In the genomic region with DNA sequence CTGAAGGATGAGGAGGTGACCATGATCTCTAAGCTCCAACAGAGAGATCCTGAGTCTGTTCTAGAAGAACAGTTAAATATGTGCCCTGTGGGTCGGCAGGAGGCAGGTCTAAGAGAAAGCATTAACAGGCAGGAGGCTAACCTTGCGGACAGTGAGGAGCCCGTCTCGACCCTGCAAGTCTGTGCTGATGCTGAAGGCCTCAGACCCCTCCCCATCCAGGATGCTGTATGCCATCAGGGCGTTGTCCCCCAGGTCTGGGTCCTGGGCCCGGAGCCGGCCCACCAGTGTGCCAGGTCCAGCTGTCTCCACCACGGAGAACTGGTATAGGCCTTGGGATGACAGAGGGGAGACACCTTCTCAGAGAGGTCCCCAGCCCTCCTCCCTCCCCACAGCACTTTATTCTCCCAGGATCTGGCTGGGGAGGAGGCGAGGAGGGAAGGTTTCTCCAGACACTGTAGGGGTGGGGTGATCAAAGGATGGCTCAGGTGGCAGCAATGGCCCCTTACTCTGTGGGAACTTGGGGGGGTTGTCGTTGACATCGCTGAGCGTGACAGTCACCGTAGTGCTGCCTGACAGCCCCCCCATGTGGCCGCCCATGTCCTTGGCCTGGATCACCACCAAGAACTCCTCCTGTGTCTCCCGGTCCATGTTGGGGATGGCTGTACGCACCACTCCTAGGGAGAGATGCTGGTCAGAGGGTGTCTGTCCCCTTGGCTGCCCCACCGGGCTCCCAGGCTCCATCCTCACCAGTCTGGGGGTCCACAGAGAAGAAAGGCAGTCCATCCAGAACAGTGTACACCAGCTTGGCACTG, we compare ENCODE assay signal across 1 cellular context.
TF ChIP-seq lines count a peak whose summit lies in the region.

No MANE protein-coding gene starts in this region.

TF ChIP-seq in HepG2, 621 proteins besides CTCF, POLR2A, EP300 and RAD21 (continued from another document and continues in another):
- TF ChIP-seq, protein P1, sequence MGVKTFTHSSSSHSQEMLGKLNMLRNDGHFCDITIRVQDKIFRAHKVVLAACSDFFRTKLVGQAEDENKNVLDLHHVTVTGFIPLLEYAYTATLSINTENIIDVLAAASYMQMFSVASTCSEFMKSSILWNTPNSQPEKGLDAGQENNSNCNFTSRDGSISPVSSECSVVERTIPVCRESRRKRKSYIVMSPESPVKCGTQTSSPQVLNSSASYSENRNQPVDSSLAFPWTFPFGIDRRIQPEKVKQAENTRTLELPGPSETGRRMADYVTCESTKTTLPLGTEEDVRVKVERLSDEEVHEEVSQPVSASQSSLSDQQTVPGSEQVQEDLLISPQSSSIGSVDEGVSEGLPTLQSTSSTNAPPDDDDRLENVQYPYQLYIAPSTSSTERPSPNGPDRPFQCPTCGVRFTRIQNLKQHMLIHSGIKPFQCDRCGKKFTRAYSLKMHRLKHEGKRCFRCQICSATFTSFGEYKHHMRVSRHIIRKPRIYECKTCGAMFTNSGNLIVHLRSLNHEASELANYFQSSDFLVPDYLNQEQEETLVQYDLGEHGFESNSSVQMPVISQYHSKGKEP (CRISPR knock-in tag; IDR thresholded peaks at IDR 0.05): no peak
- TF ChIP-seq MYC (CRISPR knock-in tag; IDR thresholded peaks at IDR 0.05; ENCODE audit: borderline replicate concordance): peak; percentile 23; the same call in 1 of the 2 replicates
- no peak for TF ChIP-seq RFXANK (CRISPR knock-in tag; IDR thresholded peaks at IDR 0.05)
- 0 out of 2 replicates have a peak, but pooled peaks have one; percentile 37 for TF ChIP-seq ZNF280D (CRISPR knock-in tag; IDR thresholded peaks at IDR 0.05)
- TF ChIP-seq JUN (CRISPR knock-in tag; IDR thresholded peaks at IDR 0.05): no peak
- 0 out of 2 replicates have a peak, but pooled peaks have one; percentile 38 for TF ChIP-seq ZNF710 (CRISPR knock-in tag; IDR thresholded peaks at IDR 0.05; ENCODE audit: borderline replicate concordance)
- no peak for TF ChIP-seq POLR2AphosphoS5 (IDR thresholded peaks at IDR 0.05; ENCODE audit: low read depth, low read length)
- TF ChIP-seq ZNF768 (CRISPR knock-in tag; IDR thresholded peaks at IDR 0.05): peak; percentile 11; the same call in 1 of the 2 replicates
- peak; percentile 58 for TF ChIP-seq PATZ1 (CRISPR knock-in tag; IDR thresholded peaks at IDR 0.05)
- TF ChIP-seq MLLT10 (CRISPR knock-in tag; IDR thresholded peaks at IDR 0.05): no peak
- TF ChIP-seq ZNF12 (CRISPR knock-in tag; IDR thresholded peaks at IDR 0.05): no peak
- TF ChIP-seq ZNF570 (CRISPR knock-in tag; IDR thresholded peaks at IDR 0.05; ENCODE audit: borderline replicate concordance): no peak
- peak; percentile 30; the same call in 1 of the 2 replicates for TF ChIP-seq ZFP91 (CRISPR knock-in tag; IDR thresholded peaks at IDR 0.05; ENCODE audit: borderline replicate concordance)
- peak; percentile 32; the same call in 1 of the 2 replicates for TF ChIP-seq ZNF574 (CRISPR knock-in tag; IDR thresholded peaks at IDR 0.05)
- no peak for TF ChIP-seq U2AF2 (IDR thresholded peaks at IDR 0.05; ENCODE audit: low read depth, low read length)
- peak; percentile 29; the same call in 1 of the 2 replicates for TF ChIP-seq MXD4 (CRISPR knock-in tag; IDR thresholded peaks at IDR 0.05)
- TF ChIP-seq GATA4 (IDR thresholded peaks at IDR 0.05; ENCODE audit: borderline replicate concordance, low read depth): no peak
- no peak for TF ChIP-seq REST (IDR thresholded peaks at IDR 0.05; ENCODE audit: borderline replicate concordance in 1 of 2, low read depth in 1 of 2, low read length in 2 of 2)
- TF ChIP-seq ZBTB21 (CRISPR knock-in tag; IDR thresholded peaks at IDR 0.05): no peak
- 0 out of 2 replicates have a peak, but pooled peaks have one; percentile 43 for TF ChIP-seq ZNF891 (CRISPR knock-in tag; IDR thresholded peaks at IDR 0.05)
- TF ChIP-seq, protein P2, sequence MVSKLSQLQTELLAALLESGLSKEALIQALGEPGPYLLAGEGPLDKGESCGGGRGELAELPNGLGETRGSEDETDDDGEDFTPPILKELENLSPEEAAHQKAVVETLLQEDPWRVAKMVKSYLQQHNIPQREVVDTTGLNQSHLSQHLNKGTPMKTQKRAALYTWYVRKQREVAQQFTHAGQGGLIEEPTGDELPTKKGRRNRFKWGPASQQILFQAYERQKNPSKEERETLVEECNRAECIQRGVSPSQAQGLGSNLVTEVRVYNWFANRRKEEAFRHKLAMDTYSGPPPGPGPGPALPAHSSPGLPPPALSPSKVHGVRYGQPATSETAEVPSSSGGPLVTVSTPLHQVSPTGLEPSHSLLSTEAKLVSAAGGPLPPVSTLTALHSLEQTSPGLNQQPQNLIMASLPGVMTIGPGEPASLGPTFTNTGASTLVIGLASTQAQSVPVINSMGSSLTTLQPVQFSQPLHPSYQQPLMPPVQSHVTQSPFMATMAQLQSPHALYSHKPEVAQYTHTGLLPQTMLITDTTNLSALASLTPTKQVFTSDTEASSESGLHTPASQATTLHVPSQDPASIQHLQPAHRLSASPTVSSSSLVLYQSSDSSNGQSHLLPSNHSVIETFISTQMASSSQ (IDR thresholded peaks at IDR 0.05; ENCODE audit: low read depth): no peak
- TF ChIP-seq, protein P2 (CRISPR knock-in tag; IDR thresholded peaks at IDR 0.05; ENCODE audit: borderline replicate concordance): no peak
- no peak for TF ChIP-seq GABPA (IDR thresholded peaks at IDR 0.05; ENCODE audit: low read depth, low read length)
- no peak for TF ChIP-seq GABPA (CRISPR knock-in tag; IDR thresholded peaks at IDR 0.05; ENCODE audit: low read depth)
- peak; percentile 45; the same call in 1 of the 2 replicates for TF ChIP-seq TBX2 (CRISPR knock-in tag; IDR thresholded peaks at IDR 0.05; ENCODE audit: borderline replicate concordance)
